Comparison of ENCODE assay signal across 8 cellular contexts in genomic region chrX:72123471-72124185, GRCh38. TPM values are rescaled to one million over a fixed set of nuclear protein-coding genes. Genes with fewer than 3 reads are reported as not detected.
DNase-seq lines count a peak whose midpoint lies in the region; ATAC-seq and TF ChIP-seq lines count a peak whose summit lies in the region.

No MANE protein-coding gene starts in this region.

- H3K4me2 ChIP-seq in neural cell (ENCODE audit: low read length): no peak overlapping the region

- H3K79me2 ChIP-seq in neural cell (replicated peaks; ENCODE audit: insufficient read depth, low read length): no peaks in the 10 kb centered on the region

- H3K27ac ChIP-seq in esophagus muscularis mucosa (replicated peaks in 1 of 4) (peak overlapping the region; percentile 79 to 83 (median 80)), neural cell (ENCODE audit: low read length) (peak overlapping the region; percentile 67)

- intact Hi-C loops in esophagus muscularis mucosa (cut with DNase I): no loop called here

- DNase-seq in AG08395 (ENCODE audit: low spot score) (peak; percentile 60), NCI-H82 (lab: John Stamatoyannopoulos, UW) (peak; percentile 64), esophagus muscularis mucosa (ENCODE audit: extremely low spot score) (no peak), HuH-7 (ENCODE audit: low spot score) (no peak), NCI-H2029 (lab: John Stamatoyannopoulos, UW) (no peak)
- DNase-seq in activated T-cell treated with anti-CD3 and anti-CD28 coated beads, Interleukin-2, amount 50 U/mL, for 1 hour: no peak

- H3K36me3 ChIP-seq in esophagus muscularis mucosa (no peaks in the 10 kb centered on the region), neural cell (ENCODE audit: insufficient read depth, low read length) (no peaks in the 10 kb centered on the region)

- no peak for TF ChIP-seq POLR2A in esophagus muscularis mucosa (IDR thresholded peaks at IDR 0.05; ENCODE audit: low read depth)

- TF ChIP-seq RAD21 in neural cell (conservative IDR thresholded peaks at IDR 0.05): no peak

- peaks cover 0 to 3% (median 0%) of the 10 kb centered on the region in 4 donors for H3K27me3 ChIP-seq in esophagus muscularis mucosa
- no peaks in the 10 kb centered on the region for H3K27me3 ChIP-seq in neural cell (ENCODE audit: insufficient read depth, low read depth, low read length)

- no peaks in the 10 kb centered on the region for H4K20me1 ChIP-seq in neural cell (ENCODE audit: insufficient read depth)

- 37% methylated on average over 11 of the region's 11 CpGs for WGBS in esophagus muscularis mucosa

- H2AFZ ChIP-seq in neural cell (ENCODE audit: low read depth, low read length): no peak overlapping the region

- peaks cover 38 to 84% (median 83%) of the 10 kb centered on the region in 4 donors for H3K4me1 ChIP-seq in esophagus muscularis mucosa

- TF ChIP-seq EP300 in esophagus muscularis mucosa (IDR thresholded peaks at IDR 0.05) (no peak), neural cell (conservative IDR thresholded peaks at IDR 0.05; ENCODE audit: poor library complexity, severe bottlenecking) (no peak)

- no peaks in the 10 kb centered on the region for H3K9me2 ChIP-seq in neural cell (ENCODE audit: insufficient read depth, low read length)

- no peak overlapping the region for H3K4me3 ChIP-seq in esophagus muscularis mucosa
- H3K4me3 ChIP-seq in neural cell (ENCODE audit: low read length): no peak overlapping the region

- no peak for ATAC-seq in HG02642 (IDR thresholded peaks at IDR 0.05; ENCODE audit: poor library complexity, unreplicated experiment)

- H3F3A ChIP-seq in neural cell (ENCODE audit: insufficient read depth, low read length, poor library complexity, severe bottlenecking): no peaks in the 10 kb centered on the region

- no peaks in the 10 kb centered on the region for H3K9me3 ChIP-seq in esophagus muscularis mucosa
- no peaks in the 10 kb centered on the region for H3K9me3 ChIP-seq in neural cell (ENCODE audit: low read length)

- peak overlapping the region; percentile 36 for H3K9ac ChIP-seq in neural cell (ENCODE audit: low read length)

- no peak for TF ChIP-seq CTCF in esophagus muscularis mucosa (IDR thresholded peaks at IDR 0.05)
- no peak for TF ChIP-seq CTCF in neural cell (IDR thresholded peaks at IDR 0.05; ENCODE audit: poor library complexity, severe bottlenecking)

TF ChIP-seq in neural cell, 6 proteins besides CTCF, POLR2A, EP300 and RAD21:
- TF ChIP-seq REST (IDR thresholded peaks at IDR 0.05; ENCODE audit: borderline replicate concordance) (no peak), SMC3 (conservative IDR thresholded peaks at IDR 0.05; ENCODE audit: poor library complexity) (peak; percentile 18)

RNA-seq across cellular contexts. Expression of gene RTL5, which starts 8.1 kb away (rescaled TPM):
- total RNA-seq in esophagus muscularis mucosa: 10 to 100 TPM in 3 of 4 donors, 1 to 10 TPM in 1; 8.0 to 19.8 (median 13.3) TPM
- 10.5 and 16.8 TPM in 2 replicates for polyA plus RNA-seq in neural cell
- polyA minus RNA-seq in neural cell: 11.7 and 13.4 TPM in 2 replicates

RNA-seq across cellular contexts. Expression of gene PIN4, which starts 57.9 kb away (rescaled TPM):
- 10 to 100 TPM in 3 of 4 donors, 1 to 10 TPM in 1; 6.8 to 20.4 (median 11.5) TPM for total RNA-seq in esophagus muscularis mucosa
- 40.7 and 49.3 TPM in 2 replicates for polyA plus RNA-seq in neural cell
- 20.7 and 26.2 TPM in 2 replicates for polyA minus RNA-seq in neural cell

Comparison
In these comparisons a context has a peak if more than half of its experiments do, and no peak if none do; other contexts are left out.
1. DNase-seq: peak in AG08395 (single experiment) and NCI-H82 (single experiment); none in esophagus muscularis mucosa (single experiment), activated T-cell treated with anti-CD3 and anti-CD28 coated beads, Interleukin-2, amount 50 U/mL, for 1 hour (single experiment), HuH-7 (single experiment) and NCI-H2029 (single experiment).